In genomic region chr5:176596689-176597416, GRCh38 we compare ENCODE assay signal across 8 cellular contexts. TPM values are rescaled to one million over a fixed set of nuclear protein-coding genes. Genes with fewer than 3 reads are reported as not detected.
A peak's percentile ranks its signal among the peaks of the same experiment; 100 is the strongest.
DNase-seq lines count a peak whose midpoint lies in the region; ATAC-seq, FAIRE-seq and TF ChIP-seq lines count a peak whose summit lies in the region.

No MANE protein-coding gene starts in this region.

- no peaks in the 10 kb centered on the region for H3K4me1 ChIP-seq in foreskin keratinocyte

- ATAC-seq in HG03342 (IDR thresholded peaks at IDR 0.05; ENCODE audit: unreplicated experiment), result peak; percentile 64
- ATAC-seq in foreskin keratinocyte, result no peak

- H3K27ac ChIP-seq in foreskin keratinocyte (no peak overlapping the region), caudate nucleus (ENCODE audit: low read depth, low read length) (no peak overlapping the region)

- no peak for FAIRE-seq in HTR-8/SVneo (lab: Jason Lieb, UNC)

- POLR2A ChIA-PET in GM10248 (lab: Yijun Ruan, JAX), result no interaction called here

- CTCF ChIA-PET in GM10248 (lab: Yijun Ruan, JAX), result interaction anchor here (1.3 kb wide), 1 partner anchor 33 kb away, joined by 5 read pairs; the partner anchor contains the start of genes EIF4E1B and SNCB

- peak; percentile 74 for DNase-seq in GM10248 (ENCODE audit: extremely low spot score)
- peak; percentile 76 to 80 for DNase-seq in activated T-cell treated with anti-CD3 and anti-CD28 coated beads, Interleukin-2, amount 50 U/mL, for 48 hours
- no peak for DNase-seq in foreskin keratinocyte
- peak; percentile 62 for DNase-seq in stimulated activated CD4-positive, alpha-beta T cell treated with anti-CD3 and anti-CD28 coated beads, Interleukin-12 subunit alpha, Interleukin-12 subunit beta, amount 100 ng/mL, for 4 hours
- no peak for DNase-seq in caudate nucleus (lab: John Stamatoyannopoulos, UW)
- DNase-seq in HTR-8/SVneo (ENCODE audit: insufficient read length, low spot score), result no peak
- no peak for DNase-seq in epidermal melanocyte (ENCODE audit: insufficient read length, low spot score)

- TF ChIP-seq CTCF in GM10248 (IDR thresholded peaks at IDR 0.05; ENCODE audit: control extremely low read depth, extremely low read depth, low read depth, missing control alignments) (peak; percentile 32), foreskin keratinocyte (conservative IDR thresholded peaks at IDR 0.05) (peak; percentile 7)

- H3K27me3 ChIP-seq in foreskin keratinocyte, result no peaks in the 10 kb centered on the region

RNA-seq across cellular contexts. Expression of gene GPRIN1, which starts 13.1 kb away (rescaled TPM):
- 16.9 and 18.3 TPM in 2 replicates for total RNA-seq in foreskin keratinocyte
- 11.1 and 11.4 TPM in 2 replicates for polyA plus RNA-seq in foreskin keratinocyte

RNA-seq across cellular contexts. Expression of gene SNCB, which starts 33.5 kb away (rescaled TPM):
- total RNA-seq in foreskin keratinocyte, result 0.78 and 1.3 TPM in 2 replicates
- 1.8 and 3.1 TPM in 2 replicates for polyA plus RNA-seq in foreskin keratinocyte

RNA-seq across cellular contexts. Expression of gene EIF4E1B, which starts 33.6 kb away (rescaled TPM):
- total RNA-seq in foreskin keratinocyte, result not detected in 2 replicates
- polyA plus RNA-seq in foreskin keratinocyte, result not detected in 2 replicates

RNA-seq across cellular contexts. Expression of gene CDHR2, which starts 47.7 kb away (rescaled TPM):
- total RNA-seq in foreskin keratinocyte, result 0.04 and 0.27 TPM in 2 replicates
- 0.03 TPM in 1 of 2 replicates, not detected in the other for polyA plus RNA-seq in foreskin keratinocyte

RNA-seq across cellular contexts. Expression of gene TSPAN17, which starts 50.4 kb away (rescaled TPM):
- total RNA-seq in foreskin keratinocyte, result 62.5 and 72.1 TPM in 2 replicates
- 56.6 and 61.4 TPM in 2 replicates for polyA plus RNA-seq in foreskin keratinocyte

Comparison
In these comparisons a context has a peak if more than half of its experiments do, and no peak if none do; other contexts are left out.
1. DNase-seq: peak in GM10248 (single experiment), activated T-cell treated with anti-CD3 and anti-CD28 coated beads, Interleukin-2, amount 50 U/mL, for 48 hours (2 of 2) and stimulated activated CD4-positive, alpha-beta T cell treated with anti-CD3 and anti-CD28 coated beads, Interleukin-12 subunit alpha, Interleukin-12 subunit beta, amount 100 ng/mL, for 4 hours (single experiment); none in foreskin keratinocyte (0 of 2), caudate nucleus (0 of 61), HTR-8/SVneo (single experiment) and epidermal melanocyte (single experiment).